ENCODE assay signal across 11 cellular contexts in genomic region chr5:35598707-35599370, GRCh38. TPM values are rescaled to one million over a fixed set of nuclear protein-coding genes. Genes with fewer than 3 reads are reported as not detected.
A peak's percentile ranks its signal among the peaks of the same experiment; 100 is the strongest.
DNase-seq lines count a peak whose midpoint lies in the region; ATAC-seq and TF ChIP-seq lines count a peak whose summit lies in the region.
"Had no signal": no experiment of that assay in that cellular context is flagged by ENCODE, and none has a peak within 500 bp of the region (broad histone marks: within the 10 kb centered on the region; RNA-seq: fewer than 3 reads in every experiment).

No MANE protein-coding gene starts in this region.

- peaks cover 0 to 3% (median 0%) of the 10 kb centered on the region in 3 donors for H3K27me3 Mint-ChIP-seq in CD14-positive monocyte (ENCODE audit: low read depth in 3 of 3)
- peaks cover 14% of the 10 kb centered on the region for H3K27me3 Mint-ChIP-seq in nephron progenitor cell (ENCODE audit: low read depth, poor library complexity)

- intact Hi-C loops in CD14-positive monocyte (cut with micrococcal nuclease): no loop called here
- intact Hi-C loops in PC-3 (cut with micrococcal nuclease): loop anchor here (2.0 kb wide), 1 partner anchor 510 kb away; no protein-coding TSS in a partner anchor

- no peaks in the 10 kb centered on the region for H3F3A ChIP-seq in PC-3 (ENCODE audit: low read length, unreplicated experiment)

- H3K27ac Mint-ChIP-seq in CD14-positive monocyte (no peak overlapping the region), nephron progenitor cell (no peak overlapping the region)
- H3K27ac Mint-ChIP-seq: activated CD8-positive, alpha-beta T cell treated with anti-CD3 and anti-CD28 coated beads for 36 hours; activated naive CD8-positive, alpha-beta T cell treated with anti-CD3 and anti-CD28 coated beads, Interleukin-2, amount 10 ng/mL, durations not matched to agents 7 days and 5 days; B cell had no signal

- CTCF ChIA-PET in PC-3 (lab: Charles Lee): interaction anchor here (0.5 kb wide), 1 partner anchor 683 kb away, joined by 3 read pairs; the partner anchor contains the start of genes BRIX1 and RAD1

- no peaks in the 10 kb centered on the region for H4K20me1 ChIP-seq in PC-3 (ENCODE audit: low read length)

- H3K36me3 Mint-ChIP-seq in CD14-positive monocyte (peaks cover 3 to 6% of the 10 kb centered on the region in 2 donors), nephron progenitor cell (ENCODE audit: low read depth) (no peaks in the 10 kb centered on the region)
- H3K36me3 Mint-ChIP-seq: activated naive CD8-positive, alpha-beta T cell treated with anti-CD3 and anti-CD28 coated beads, Interleukin-2, amount 10 ng/mL, durations not matched to agents 7 days and 5 days had no signal

- H3K4me1 ChIP-seq in PC-3 (ENCODE audit: insufficient read depth, low read length): no peaks in the 10 kb centered on the region

- no peak overlapping the region for H3K4me3 Mint-ChIP-seq in CD14-positive monocyte
- no peak overlapping the region for H3K4me3 Mint-ChIP-seq in nephron progenitor cell
- H3K4me3 Mint-ChIP-seq: activated CD8-positive, alpha-beta T cell treated with anti-CD3 and anti-CD28 coated beads for 36 hours; activated naive CD8-positive, alpha-beta T cell treated with anti-CD3 and anti-CD28 coated beads, Interleukin-2, amount 10 ng/mL, durations not matched to agents 7 days and 5 days; B cell had no signal

- H3K27ac ChIP-seq in PC-3 (ENCODE audit: low read length): no peak overlapping the region

- H3K9me2 ChIP-seq in PC-3 (replicated peaks; ENCODE audit: low read length): no peaks in the 10 kb centered on the region

- no peak for DNase-seq in CD14-positive monocyte (ENCODE audit: low spot score)
- DNase-seq in HT-29 (ENCODE audit: low spot score): peak; percentile 80
- DNase-seq in PC-3: peak; percentile 39
- peak; percentile 42 for DNase-seq in iPS-NIHi7 (ENCODE audit: extremely low spot score)
- DNase-seq in cortex of kidney (lab: John Stamatoyannopoulos, UW): no peak
- no peak for DNase-seq in nephron progenitor cell
- DNase-seq: activated CD8-positive, alpha-beta T cell treated with anti-CD3 and anti-CD28 coated beads for 36 hours; activated naive CD8-positive, alpha-beta T cell treated with anti-CD3 and anti-CD28 coated beads, Interleukin-2, amount 10 ng/mL, durations not matched to agents 7 days and 5 days had no signal

- H3K9ac ChIP-seq in PC-3 (ENCODE audit: low read length): no peak overlapping the region

- no peaks in the 10 kb centered on the region for H3K79me2 ChIP-seq in PC-3 (ENCODE audit: low read length)

- BruUV-seq in PC-3 (replicated peaks; lab: Mats Ljungman, UMichigan): no TSS peak

- peaks cover 5% of the 10 kb centered on the region; the same call in 1 of the 2 replicates for H3K27me3 ChIP-seq in PC-3 (ENCODE audit: low read length)

- no peak overlapping the region for H2AFZ ChIP-seq in PC-3 (ENCODE audit: low read length)

- H3K4me1 Mint-ChIP-seq in CD14-positive monocyte: peaks cover 15% of the 10 kb centered on the region
- peaks cover 6% of the 10 kb centered on the region for H3K4me1 Mint-ChIP-seq in nephron progenitor cell
- H3K4me1 Mint-ChIP-seq: B cell had no signal

- no peaks in the 10 kb centered on the region for H3K9me3 ChIP-seq in PC-3 (ENCODE audit: low read length)

- TF ChIP-seq CTCF in CD14-positive monocyte (IDR thresholded peaks at IDR 0.05): peak; percentile 42
- TF ChIP-seq CTCF in PC-3 (conservative IDR thresholded peaks at IDR 0.05; ENCODE audit: low read depth, low read length): peak; percentile 54
- TF ChIP-seq CTCF in nephron progenitor cell (IDR thresholded peaks at IDR 0.05): no peak

- ATAC-seq in PC-3 (peak; percentile 57), HG02970 (IDR thresholded peaks at IDR 0.05; ENCODE audit: low FRiP score, unreplicated experiment) (no peak), HG03025 (IDR thresholded peaks at IDR 0.05; ENCODE audit: low FRiP score, unreplicated experiment) (no peak)
- ATAC-seq: activated CD8-positive, alpha-beta T cell treated with anti-CD3 and anti-CD28 coated beads for 36 hours had no signal

- POLR2A ChIA-PET in PC-3 (lab: Charles Lee; ENCODE audit: unreplicated experiment): interaction anchor here (0.7 kb wide), 1 partner anchor 20 kb away, joined by 3 read pairs; no protein-coding TSS in a partner anchor

- no peak overlapping the region for H3K4me3 ChIP-seq in PC-3 (ENCODE audit: low read length)

- H3K9me3 Mint-ChIP-seq in CD14-positive monocyte (peaks cover 18 to 36% (median 22%) of the 10 kb centered on the region in 7 donors), nephron progenitor cell (peaks cover 10% of the 10 kb centered on the region)

- H3K4me2 ChIP-seq in PC-3 (ENCODE audit: low read length): no peak overlapping the region

- no peaks in the 10 kb centered on the region for H3K36me3 ChIP-seq in PC-3 (ENCODE audit: low read depth, low read length)

RNA-seq across cellular contexts. Expression of gene SPEF2, which starts 18.8 kb away (rescaled TPM):
- polyA plus RNA-seq in CD14-positive monocyte: under 1 TPM; 0.46 to 0.48 TPM
- total RNA-seq in HT-29 (2014; rRNA removed; shearing (Covaris generic)): 1.3 and 4.3 TPM in 2 replicates
- total RNA-seq in PC-3 (2014; rRNA removed): 2.3 and 2.7 TPM in 2 replicates

Comparison
In these comparisons a context has a peak if more than half of its experiments do, and no peak if none do; other contexts are left out.
1. DNase-seq: peak in HT-29 (single experiment), PC-3 (single experiment) and iPS-NIHi7 (single experiment); none in CD14-positive monocyte (single experiment), cortex of kidney (single experiment) and nephron progenitor cell (single experiment).